10 cellular contexts compared by ENCODE assay signal in the genomic region with DNA sequence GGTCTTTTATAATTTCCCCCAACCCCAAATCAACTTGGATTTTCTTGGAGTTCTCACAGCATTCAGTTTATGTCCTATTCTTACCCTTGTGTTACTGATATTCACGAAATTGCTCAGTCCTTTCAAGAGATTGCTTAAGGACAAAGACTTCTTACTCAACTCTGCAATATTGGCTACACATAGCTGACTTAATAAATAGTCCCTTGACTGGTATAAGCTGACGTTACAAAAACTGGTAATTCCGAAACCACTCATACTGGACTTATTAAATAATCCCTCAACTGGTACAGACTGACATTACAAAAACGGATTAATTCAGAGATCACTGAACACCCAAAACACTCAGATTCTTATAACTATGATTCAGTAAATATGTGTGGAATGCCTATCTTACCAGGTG. TPM values are rescaled to one million over a fixed set of nuclear protein-coding genes. Genes with fewer than 3 reads are reported as not detected.
DNase-seq lines count a peak whose midpoint lies in the region; ATAC-seq lines count a peak whose summit lies in the region.
"Had no signal": no experiment of that assay in that cellular context is flagged by ENCODE, and none has a peak within 500 bp of the region (broad histone marks: within the 10 kb centered on the region; RNA-seq: fewer than 3 reads in every experiment).

No MANE protein-coding gene starts in this region.

- no peaks in the 10 kb centered on the region for H3K27me3 ChIP-seq in H7 (ENCODE audit: control insufficient read depth, insufficient read depth, low read length)

- no peak for DNase-seq in T-helper 1 cell
- DNase-seq in activated naive CD4-positive, alpha-beta T cell treated with anti-CD3 and anti-CD28 coated beads, Interleukin-2, amount 50 U/mL, for 72 hours (ENCODE audit: low spot score in 2 of 2), result no peak
- no peak for DNase-seq in immature natural killer cell
- DNase-seq in stimulated activated naive CD8-positive, alpha-beta T cell treated with anti-CD3 and anti-CD28 coated beads, Interleukin-15, amount 100 ng/mL, for 72 hours, result no peak
- DNase-seq in cerebellar cortex (ENCODE audit: low spot score), result no peak
- DNase-seq in H7, result no peak
- no peak for DNase-seq in RKO (ENCODE audit: low spot score)

- no peak for ATAC-seq in activated naive CD4-positive, alpha-beta T cell treated with anti-CD3 and anti-CD28 coated beads, Interleukin-2, amount 50 U/mL, for 72 hours
- ATAC-seq in stimulated activated naive CD8-positive, alpha-beta T cell treated with anti-CD3 and anti-CD28 coated beads, Interleukin-15, amount 100 ng/mL, for 72 hours, result no peak

- H3K36me3 ChIP-seq in H7 (replicated peaks; ENCODE audit: control insufficient read depth, insufficient read depth, low read length), result peaks cover 7% of the 10 kb centered on the region

- no peaks in the 10 kb centered on the region for H3K27me3 Mint-ChIP-seq in T-helper 1 cell treated with Interleukin-12 subunit alpha and Interleukin-12 subunit beta and Interleukin-4 antibody, amounts not matched to agents 30 μg/mL and 1 μg/mL, for 36 hours (ENCODE audit: low read depth)
- peaks cover 0 to 13% (median 0%) of the 10 kb centered on the region in 3 donors for H3K27me3 Mint-ChIP-seq in immature natural killer cell (ENCODE audit: low read depth in 3 of 3)
- H3K27me3 Mint-ChIP-seq in stimulated activated naive CD8-positive, alpha-beta T cell treated with anti-CD3 and anti-CD28 coated beads, Interleukin-15, amount 100 ng/mL, for 72 hours, result no peaks in the 10 kb centered on the region

- H3K4me3 Mint-ChIP-seq in T-helper 1 cell treated with Interleukin-12 subunit alpha and Interleukin-12 subunit beta and Interleukin-4 antibody, amounts not matched to agents 30 μg/mL and 1 μg/mL, for 36 hours, result peak overlapping the region; percentile 73
- H3K4me3 Mint-ChIP-seq in immature natural killer cell, result peak overlapping the region; percentile 81 to 85 (median 83)
- peak overlapping the region; percentile 80 to 87 for H3K4me3 Mint-ChIP-seq in stimulated activated naive CD8-positive, alpha-beta T cell treated with anti-CD3 and anti-CD28 coated beads, Interleukin-15, amount 100 ng/mL, for 72 hours

- H3K4me3 ChIP-seq in H7 (ENCODE audit: insufficient read depth, low read depth, low read length), result no peak overlapping the region

- H3K4me1 Mint-ChIP-seq in T-helper 1 cell treated with Interleukin-12 subunit alpha and Interleukin-12 subunit beta and Interleukin-4 antibody, amounts not matched to agents 30 μg/mL and 1 μg/mL, for 36 hours (ENCODE audit: low read depth), result peaks cover 10% of the 10 kb centered on the region
- peaks cover 26 to 32% of the 10 kb centered on the region in 2 donors for H3K4me1 Mint-ChIP-seq in immature natural killer cell
- H3K4me1 Mint-ChIP-seq in stimulated activated naive CD8-positive, alpha-beta T cell treated with anti-CD3 and anti-CD28 coated beads, Interleukin-15, amount 100 ng/mL, for 72 hours, result peaks cover 17% of the 10 kb centered on the region

- H3K36me3 Mint-ChIP-seq in T-helper 1 cell treated with Interleukin-12 subunit alpha and Interleukin-12 subunit beta and Interleukin-4 antibody, amounts not matched to agents 30 μg/mL and 1 μg/mL, for 36 hours (ENCODE audit: low read depth), result peaks cover 66% of the 10 kb centered on the region
- peaks cover 73 to 79% of the 10 kb centered on the region in 2 donors for H3K36me3 Mint-ChIP-seq in activated naive CD4-positive, alpha-beta T cell treated with anti-CD3 and anti-CD28 coated beads, Interleukin-2, amount 50 U/mL, for 72 hours
- peaks cover 41 to 56% (median 49%) of the 10 kb centered on the region in 3 donors for H3K36me3 Mint-ChIP-seq in immature natural killer cell

- H3K27ac Mint-ChIP-seq in T-helper 1 cell treated with Interleukin-12 subunit alpha and Interleukin-12 subunit beta and Interleukin-4 antibody, amounts not matched to agents 30 μg/mL and 1 μg/mL, for 36 hours, result peak overlapping the region; percentile 87
- H3K27ac Mint-ChIP-seq in activated naive CD4-positive, alpha-beta T cell treated with anti-CD3 and anti-CD28 coated beads, Interleukin-2, amount 50 U/mL, for 72 hours, result peak overlapping the region; percentile 77 to 91
- peak overlapping the region; percentile 71 to 91 (median 84) for H3K27ac Mint-ChIP-seq in immature natural killer cell
- H3K27ac Mint-ChIP-seq in stimulated activated naive CD8-positive, alpha-beta T cell treated with anti-CD3 and anti-CD28 coated beads, Interleukin-15, amount 100 ng/mL, for 72 hours, result peak overlapping the region in 1 of 2 donors; percentile 86

- H3K9me3 Mint-ChIP-seq in T-helper 1 cell treated with Interleukin-12 subunit alpha and Interleukin-12 subunit beta and Interleukin-4 antibody, amounts not matched to agents 30 μg/mL and 1 μg/mL, for 36 hours, result peaks cover 58% of the 10 kb centered on the region
- H3K9me3 Mint-ChIP-seq in activated naive CD4-positive, alpha-beta T cell treated with anti-CD3 and anti-CD28 coated beads, Interleukin-2, amount 50 U/mL, for 72 hours, result peaks cover 32 to 42% of the 10 kb centered on the region in 2 donors
- peaks cover 9 to 55% (median 39%) of the 10 kb centered on the region in 6 donors for H3K9me3 Mint-ChIP-seq in immature natural killer cell
- peaks cover 38 to 54% of the 10 kb centered on the region in 2 donors for H3K9me3 Mint-ChIP-seq in stimulated activated naive CD8-positive, alpha-beta T cell treated with anti-CD3 and anti-CD28 coated beads, Interleukin-15, amount 100 ng/mL, for 72 hours

RNA-seq across cellular contexts. Expression of gene TIGD7, which starts 0.9 kb away (rescaled TPM):
- total RNA-seq in activated naive CD4-positive, alpha-beta T cell treated with anti-CD3 and anti-CD28 coated beads, Interleukin-2, amount 50 U/mL, for 72 hours, result 1 to 10 TPM; 5.4 to 5.9 TPM
- polyA plus RNA-seq in immature natural killer cell, result 1 to 10 TPM; 2.9 to 4.6 (median 3.9) TPM
- 2.1 and 5.5 TPM in 2 replicates for total RNA-seq in H7 (2014; rRNA removed; shearing (Covaris generic))

RNA-seq across cellular contexts. Expression of gene ZNF75A, which starts 0.9 kb away (rescaled TPM):
- total RNA-seq in activated naive CD4-positive, alpha-beta T cell treated with anti-CD3 and anti-CD28 coated beads, Interleukin-2, amount 50 U/mL, for 72 hours, result 10 to 100 TPM in 1 of 2 donors, 1 to 10 TPM in 1; 7.4 to 26.0 TPM
- 10 to 100 TPM; 10.8 to 24.9 (median 20.2) TPM for polyA plus RNA-seq in immature natural killer cell
- total RNA-seq in H7 (2014; rRNA removed; shearing (Covaris generic)), result 12.1 and 14.9 TPM in 2 replicates

RNA-seq across cellular contexts. Expression of gene ZNF263, which starts 21.1 kb away (rescaled TPM):
- total RNA-seq in activated naive CD4-positive, alpha-beta T cell treated with anti-CD3 and anti-CD28 coated beads, Interleukin-2, amount 50 U/mL, for 72 hours, result 10 to 100 TPM; 16.2 to 20.6 TPM
- polyA plus RNA-seq in immature natural killer cell, result 10 to 100 TPM; 38.2 to 51.0 (median 42.9) TPM
- total RNA-seq in H7 (2014; rRNA removed; shearing (Covaris generic)), result 32.4 and 47.5 TPM in 2 replicates

RNA-seq across cellular contexts. Expression of gene MEFV, which starts 47.9 kb away (rescaled TPM):
- under 1 TPM in 1 of 2 donors, not detected in 1; 0.16 TPM for total RNA-seq in activated naive CD4-positive, alpha-beta T cell treated with anti-CD3 and anti-CD28 coated beads, Interleukin-2, amount 50 U/mL, for 72 hours
- polyA plus RNA-seq in immature natural killer cell, result under 1 TPM in 2 of 3 donors, not detected in 1; 0.32 to 0.46 TPM
- 0.14 TPM in 1 of 2 replicates, not detected in the other for total RNA-seq in H7 (2014; rRNA removed; shearing (Covaris generic))
- total RNA-seq: dermis microvascular lymphatic vessel endothelial cell, H4 had no signal

RNA-seq across cellular contexts. Expression of gene OR2C1, which starts 51.3 kb away (rescaled TPM):
- not detected for total RNA-seq in activated naive CD4-positive, alpha-beta T cell treated with anti-CD3 and anti-CD28 coated beads, Interleukin-2, amount 50 U/mL, for 72 hours
- under 1 TPM in 1 of 3 donors, not detected in 2; 0.34 TPM for polyA plus RNA-seq in immature natural killer cell
- total RNA-seq in H7 (2014; rRNA removed; shearing (Covaris generic)), result not detected in 2 replicates
- total RNA-seq: H4 had no signal
